ENCODE assay signal across 8 cellular contexts in genomic region chr20:6122873-6123649, GRCh38. TPM values are rescaled to one million over a fixed set of nuclear protein-coding genes. Genes with fewer than 3 reads are reported as not detected.
DNase-seq lines count a peak whose midpoint lies in the region; TF ChIP-seq lines count a peak whose summit lies in the region.

Gene FERMT1 (minus strand): TSS chr20:6123030. CDS start chr20:6119554, 3,476 bp downstream.

- H3K4me3 ChIP-seq in BLaER1 (peak within 1 kb of the TSS; percentile 75), SJSA1 (peak within 1 kb of the TSS; percentile 33)

- H3K27ac ChIP-seq in BLaER1 (peak within 1 kb of the TSS; percentile 84), SJSA1 (no peak within 1 kb of the TSS)

- no peaks in the 10 kb centered on the region for H3K36me3 Mint-ChIP-seq in chondrocyte (ENCODE audit: low read depth)

- H3K9me3 ChIP-seq in BLaER1 (no peaks in the 10 kb centered on the region), SJSA1 (replicated peaks) (no peaks in the 10 kb centered on the region)

- peaks cover 11% of the 10 kb centered on the region for H3K36me3 ChIP-seq in BLaER1
- no peaks in the 10 kb centered on the region for H3K36me3 ChIP-seq in SJSA1

- no peaks in the 10 kb centered on the region for H3K9me3 Mint-ChIP-seq in chondrocyte (ENCODE audit: low read depth)

- DNase-seq in HuH-7 (ENCODE audit: low spot score) = peak; percentile 87
- peak; percentile 37 to 56 for DNase-seq in SJSA1 (ENCODE audit: low read depth in 1 of 2, low spot score in 2 of 2)
- no peak for DNase-seq in chondrocyte (ENCODE audit: low spot score)
- peak; percentile 89 for DNase-seq in kidney tubule cell (ENCODE audit: low spot score)
- peak; percentile 24 for DNase-seq in stimulated activated CD4-positive, alpha-beta T cell treated with anti-CD3 and anti-CD28 coated beads, Interleukin-4, amount 100 ng/mL, for 1 hour
- no peak for DNase-seq in stimulated activated naive CD4-positive, alpha-beta T cell treated with Interleukin-2 at 50 U/mL for 16 hours (lab: John Stamatoyannopoulos, UW)

- H3K27ac Mint-ChIP-seq in chondrocyte (ENCODE audit: unreplicated experiment) = no peak within 1 kb of the TSS

- H3K4me1 ChIP-seq in BLaER1 (peaks cover 29% of the 10 kb centered on the region), SJSA1 (replicated peaks) (peaks cover 17% of the 10 kb centered on the region)

- H3K27me3 ChIP-seq in BLaER1 (0 out of 2 replicates have a peak, but pooled peaks cover 4% of the 10 kb centered on the region), SJSA1 (replicated peaks) (peaks cover 20% of the 10 kb centered on the region; the same call in 1 of the 2 replicates)

- TF ChIP-seq POLR2A in GM19193 (IDR thresholded peaks at IDR 0.05; ENCODE audit: extremely low read depth, insufficient read depth, insufficient read length) = peak; percentile 14

- H3K9ac ChIP-seq in BLaER1 = peak within 1 kb of the TSS; percentile 80

- H3K4me1 Mint-ChIP-seq in chondrocyte (ENCODE audit: low read depth) = peaks cover 13% of the 10 kb centered on the region

- peaks cover 25% of the 10 kb centered on the region for H3K27me3 Mint-ChIP-seq in chondrocyte (ENCODE audit: low read depth)

- no peaks in the 10 kb centered on the region for H4K20me1 ChIP-seq in BLaER1

- TF ChIP-seq CTCF in chondrocyte (IDR thresholded peaks at IDR 0.05) = peak; percentile 56

- H3K4me3 Mint-ChIP-seq in chondrocyte (ENCODE audit: unreplicated experiment) = peak within 1 kb of the TSS; percentile 73

- peak within 1 kb of the TSS; percentile 88 for H3K4me2 ChIP-seq in BLaER1

RNA-seq across cellular contexts. Expression of gene FERMT1, which starts in this region (rescaled TPM):
- 0.13 TPM in 1 of 2 replicates, not detected in the other for total RNA-seq in SJSA1 (2014; rRNA removed; shearing (Covaris generic))
- 0.51 to 2.1 TPM (median 0.52 TPM) in 3 replicates for total RNA-seq in chondrocyte

Comparison
In these comparisons a context has a peak if more than half of its experiments do, and no peak if none do; other contexts are left out.
1. Peak in DNase-seq and H3K4me3 ChIP-seq in SJSA1; RNA of the gene not detected or under 1 TPM.
2. DNase-seq: peak in HuH-7 (single experiment), kidney tubule cell (single experiment) and stimulated activated CD4-positive, alpha-beta T cell treated with anti-CD3 and anti-CD28 coated beads, Interleukin-4, amount 100 ng/mL, for 1 hour (single experiment); none in chondrocyte (single experiment) and stimulated activated naive CD4-positive, alpha-beta T cell treated with Interleukin-2 at 50 U/mL for 16 hours (single experiment).